Comparison of ENCODE assay signal across 9 cellular contexts in genomic region chr5:136249678-136250266, GRCh38. TPM values are rescaled to one million over a fixed set of nuclear protein-coding genes. Genes with fewer than 3 reads are reported as not detected.
DNase-seq lines count a peak whose midpoint lies in the region; ATAC-seq, FAIRE-seq and TF ChIP-seq lines count a peak whose summit lies in the region.
"Had no signal": no experiment of that assay in that cellular context is flagged by ENCODE, and none has a peak within 500 bp of the region (broad histone marks: within the 10 kb centered on the region; RNA-seq: fewer than 3 reads in every experiment).

No MANE protein-coding gene starts in this region.

- H3K4me3 ChIP-seq in HL-60 (replicated peaks; ENCODE audit: insufficient read depth, low read length) (no peak overlapping the region), left lung (no peak overlapping the region)

- H3K36me3 ChIP-seq in left lung = no peaks in the 10 kb centered on the region

- TF ChIP-seq CTCF in HL-60 (IDR thresholded peaks at IDR 0.05; ENCODE audit: insufficient read depth, low read length) = peak; percentile 39
- peak; percentile 52 to 57 for TF ChIP-seq CTCF in left lung (IDR thresholded peaks at IDR 0.05)

- H3K27me3 ChIP-seq in HL-60 (ENCODE audit: insufficient read depth, poor library complexity, severe bottlenecking) (no peaks in the 10 kb centered on the region), left lung (peaks cover 4 to 23% of the 10 kb centered on the region in 2 donors)

- no peaks in the 10 kb centered on the region for H3K9me3 ChIP-seq in left lung

- H3K4me1 ChIP-seq in left lung = no peaks in the 10 kb centered on the region

- peak; percentile 91 for ATAC-seq in left lung
- no peak for ATAC-seq in activated CD4-positive, CD25-positive, alpha-beta regulatory T cell treated with anti-CD3 and anti-CD28 coated beads, Interleukin-2, amount 50 U/mL, for 24 hours

- DNase-seq in NCI-H510A treated with DMSO at 0.1 percent for 48 hours (lab: John Stamatoyannopoulos, UW) (peak; percentile 27), NCI-H510A (lab: John Stamatoyannopoulos, UW) (no peak), HL-60 (ENCODE audit: low read depth in 1 of 2, low spot score in 1 of 2) (peak in 1 of 2 experiments; percentile 1), NOMO-1 treated with DMSO at 0.1 percent for 48 hours (lab: John Stamatoyannopoulos, UW; ENCODE audit: unreplicated experiment) (peak; percentile 22), cerebellum (ENCODE audit: low spot score) (peak; percentile 58), left lung (peak; percentile 39 to 57), urothelium cell line (ENCODE audit: low spot score) (peak; percentile 62)

- FAIRE-seq in urothelium cell line (lab: Jason Lieb, UNC) = no peak

- H3K27ac ChIP-seq in HL-60 (replicated peaks) = no peak overlapping the region
- H3K27ac ChIP-seq in left lung = no peak overlapping the region

- intact Hi-C loops in left lung (cut with DNase I) = loop anchor here in 1 of 2 donors (10.0 kb wide), 1 partner anchor 515 kb away; no protein-coding TSS in a partner anchor

RNA-seq across cellular contexts. Expression of gene SMIM32, which starts 56.8 kb away (rescaled TPM):
- total RNA-seq in cerebellum (0.27 TPM), left lung (not detected)
- total RNA-seq: CD4-positive, CD25-positive, alpha-beta regulatory T cell had no signal
